ENCODE assay signal across 17 cellular contexts in genomic region chr17:47605006-47605405, GRCh38. TPM values are rescaled to one million over a fixed set of nuclear protein-coding genes. Genes with fewer than 3 reads are reported as not detected.
DNase-seq lines count a peak whose midpoint lies in the region; ATAC-seq and TF ChIP-seq lines count a peak whose summit lies in the region.
"Had no signal": no experiment of that assay in that cellular context is flagged by ENCODE, and none has a peak within 500 bp of the region (broad histone marks: within the 10 kb centered on the region; RNA-seq: fewer than 3 reads in every experiment).

No MANE protein-coding gene starts in this region.

- TF ChIP-seq CTCF in OCI-LY1 (IDR thresholded peaks at IDR 0.05; ENCODE audit: low read length): no peak

- H3K9ac ChIP-seq in OCI-LY1 (ENCODE audit: low read length): no peak overlapping the region
- peak overlapping the region; percentile 41 for H3K9ac ChIP-seq in skeletal muscle satellite cell (ENCODE audit: low read depth, low read length)

- H3K4me2 ChIP-seq in OCI-LY1 (ENCODE audit: low read length) (no peak overlapping the region), skeletal muscle satellite cell (ENCODE audit: low read length) (peak overlapping the region; percentile 64)

- no peaks in the 10 kb centered on the region for H3K9me2 ChIP-seq in OCI-LY1 (ENCODE audit: low read depth, low read length)

- H3K79me2 ChIP-seq in OCI-LY1 (ENCODE audit: insufficient read depth, low read length): no peaks in the 10 kb centered on the region

- H4K20me1 ChIP-seq in OCI-LY1 (ENCODE audit: insufficient read depth, low read length): no peaks in the 10 kb centered on the region

- H3K4me1 ChIP-seq in OCI-LY1 (ENCODE audit: insufficient read depth, low read length, severe bottlenecking) (peaks cover 18% of the 10 kb centered on the region), skeletal muscle satellite cell (ENCODE audit: control insufficient read depth, insufficient read depth, low read length) (peaks cover 27% of the 10 kb centered on the region)
- H3K4me1 ChIP-seq: Peyer's patch had no signal

- peak overlapping the region; percentile 60 for H3K27ac ChIP-seq in OCI-LY1 (ENCODE audit: low read depth, low read length, poor library complexity, severe bottlenecking)
- H3K27ac ChIP-seq: C4-2B, skin epidermis had no signal

- H3K27me3 ChIP-seq in OCI-LY1 (ENCODE audit: insufficient read depth, low read length) (no peaks in the 10 kb centered on the region), skeletal muscle satellite cell (ENCODE audit: control insufficient read depth, insufficient read depth, low read length) (no peaks in the 10 kb centered on the region)
- H3K27me3 ChIP-seq: ovary, Peyer's patch, thyroid gland had no signal

- DNase-seq in EH (ENCODE audit: low read depth): peak; percentile 54
- peak; percentile 26 for DNase-seq in dedifferentiated amniotic fluid mesenchymal stem cell (ENCODE audit: extremely low spot score)
- DNase-seq in D341Med (ENCODE audit: low spot score): no peak
- no peak for DNase-seq in NCI-H1105 treated with DMSO at 0.1 percent for 48 hours (lab: John Stamatoyannopoulos, UW)
- DNase-seq: activated CD8-positive, alpha-beta T cell treated with anti-CD3 and anti-CD28 coated beads, Interleukin-2, amount 10 ng/mL, durations not matched to agents 7 days and 5 days; KBM-7; ovary; Peyer's patch; stimulated activated CD4-positive, alpha-beta T cell treated with anti-CD3 and anti-CD28 coated beads, Interleukin-4, amount 100 ng/mL, for 4 hours; stimulated activated CD8-positive, alpha-beta memory T cell treated with anti-CD3 and anti-CD28 coated beads, Interleukin-4, amount 100 ng/mL, for 48 hours; T-helper 1 cell; thyroid gland had no signal

- no peaks in the 10 kb centered on the region for H3F3A ChIP-seq in OCI-LY1 (ENCODE audit: insufficient read depth, low read length)

- H3K9me3 ChIP-seq in OCI-LY1 (ENCODE audit: low read length): no peaks in the 10 kb centered on the region
- H3K9me3 ChIP-seq in skeletal muscle satellite cell (replicated peaks; ENCODE audit: low read length): no peaks in the 10 kb centered on the region
- H3K9me3 ChIP-seq: ovary, Peyer's patch, thyroid gland had no signal

- no peak overlapping the region for H3K4me3 ChIP-seq in OCI-LY1 (ENCODE audit: low read depth, low read length, poor library complexity, severe bottlenecking)
- no peak overlapping the region for H3K4me3 ChIP-seq in skeletal muscle satellite cell (ENCODE audit: low read length)
- H3K4me3 ChIP-seq: ovary, Peyer's patch, skin epidermis, thyroid gland had no signal

- H3K36me3 ChIP-seq in OCI-LY1 (ENCODE audit: insufficient read depth, low read length) (peaks cover 81% of the 10 kb centered on the region), skeletal muscle satellite cell (ENCODE audit: insufficient read depth, low read length) (peaks cover 61% of the 10 kb centered on the region)
- H3K36me3 ChIP-seq: ovary had no signal

- no peak overlapping the region for H2AFZ ChIP-seq in OCI-LY1 (ENCODE audit: low read length)

- no peak for ATAC-seq in HG02759 (IDR thresholded peaks at IDR 0.05; ENCODE audit: unreplicated experiment)
- ATAC-seq: activated CD8-positive, alpha-beta T cell treated with anti-CD3 and anti-CD28 coated beads, Interleukin-2, amount 10 ng/mL, durations not matched to agents 7 days and 5 days had no signal

RNA-seq across cellular contexts. Expression of gene KPNB1, which starts 44.7 kb away (rescaled TPM):
- total RNA-seq in skeletal muscle satellite cell (2012; rRNA removed): 337 and 374 TPM in 2 replicates

Comparison
In these comparisons a context has a peak if more than half of its experiments do, and no peak if none do; other contexts are left out.
1. DNase-seq: peak in EH (single experiment) and dedifferentiated amniotic fluid mesenchymal stem cell (single experiment); none in D341Med (single experiment) and NCI-H1105 treated with DMSO at 0.1 percent for 48 hours (single experiment).